7 cellular contexts compared by ENCODE assay signal in genomic region chr22:23435186-23435585, GRCh38.
DNase-seq lines count a peak whose midpoint lies in the region; FAIRE-seq and TF ChIP-seq lines count a peak whose summit lies in the region.
"Not testable (repeated sequence)": the region's sequence is repeated elsewhere in the genome, so short reads cannot be mapped to it uniquely, and the experiment has no call there.

No MANE protein-coding gene starts in this region.

- intact Hi-C loops in stomach (cut with DNase I; ENCODE audit: low total_unique reads): not testable (repeated sequence)

- H4K20me1 ChIP-seq in neural progenitor cell (ENCODE audit: low read depth): not testable (repeated sequence)

- H3K9me3 ChIP-seq in neural progenitor cell (ENCODE audit: low read depth); stomach: not testable (repeated sequence)

- H3K4me1 ChIP-seq in neural progenitor cell: peaks cover 21% of the 10 kb centered on the region
- peaks cover 3 to 15% (median 10%) of the 10 kb centered on the region in 4 donors for H3K4me1 ChIP-seq in stomach

- H3K4me3 Mint-ChIP-seq in nephron progenitor cell: peak overlapping the region; percentile 15
- H3K4me3 Mint-ChIP-seq in neural progenitor cell; osteocyte (ENCODE audit: unreplicated experiment): not testable (repeated sequence)

- not testable (repeated sequence) for TF ChIP-seq POLR2A in stomach (IDR thresholded peaks at IDR 0.05)

- peaks cover 74% of the 10 kb centered on the region for H3K4me1 Mint-ChIP-seq in nephron progenitor cell
- peaks cover 62% of the 10 kb centered on the region for H3K4me1 Mint-ChIP-seq in neural progenitor cell
- H3K4me1 Mint-ChIP-seq in osteocyte (ENCODE audit: unreplicated experiment): peaks cover 17% of the 10 kb centered on the region

- not testable (repeated sequence) for TF ChIP-seq EP300 in stomach (IDR thresholded peaks at IDR 0.05)

- H3K27ac ChIP-seq in coronary artery, neural progenitor cell, stomach: not testable (repeated sequence)

- H2AFZ ChIP-seq in neural progenitor cell (replicated peaks): not testable (repeated sequence)

- not testable (repeated sequence) for H3K27ac Mint-ChIP-seq in nephron progenitor cell; osteocyte (ENCODE audit: unreplicated experiment)
- H3K27ac Mint-ChIP-seq in neural progenitor cell: peak overlapping the region; percentile 14

- not testable (repeated sequence) for H3K9ac ChIP-seq in neural progenitor cell

- H3K79me2 ChIP-seq in neural progenitor cell (ENCODE audit: low read depth): not testable (repeated sequence)

- H3K27me3 Mint-ChIP-seq in nephron progenitor cell (ENCODE audit: low read depth, poor library complexity): not testable (repeated sequence)
- H3K27me3 Mint-ChIP-seq in neural progenitor cell (ENCODE audit: insufficient read depth, low read depth) (peaks cover 12% of the 10 kb centered on the region), osteocyte (ENCODE audit: unreplicated experiment) (peaks cover 11% of the 10 kb centered on the region)

- not testable (repeated sequence) for H3K4me3 ChIP-seq in bronchial epithelial cell (ENCODE audit: low read depth, low read length); coronary artery; neural progenitor cell; stomach

- DNase-seq in bronchial epithelial cell (ENCODE audit: low read depth); nephron progenitor cell; neural progenitor cell (ENCODE audit: low spot score); urothelium cell line (ENCODE audit: low spot score): not testable (repeated sequence)
- DNase-seq in coronary artery (ENCODE audit: low spot score) (peak; percentile 36), osteocyte (ENCODE audit: extremely low spot score, unreplicated experiment) (peak; percentile 76), stomach (peak; percentile 22)

- not testable (repeated sequence) for H3K36me3 ChIP-seq in bronchial epithelial cell (ENCODE audit: control insufficient read depth, insufficient read depth, low read length); neural progenitor cell; stomach

- peaks cover 40% of the 10 kb centered on the region for H3K36me3 Mint-ChIP-seq in nephron progenitor cell (ENCODE audit: low read depth)
- H3K36me3 Mint-ChIP-seq in neural progenitor cell; osteocyte (ENCODE audit: unreplicated experiment): not testable (repeated sequence)

- H3K9me3 Mint-ChIP-seq in nephron progenitor cell (peaks cover 41% of the 10 kb centered on the region), neural progenitor cell (peaks cover 27% of the 10 kb centered on the region)
- not testable (repeated sequence) for H3K9me3 Mint-ChIP-seq in osteocyte (ENCODE audit: unreplicated experiment)

- H3K27me3 ChIP-seq in bronchial epithelial cell (ENCODE audit: control insufficient read depth, insufficient read depth, low read length); neural progenitor cell; stomach: not testable (repeated sequence)

- TF ChIP-seq CTCF in bronchial epithelial cell (IDR thresholded peaks at IDR 0.05; ENCODE audit: insufficient read depth, low read length, severe bottlenecking); coronary artery (IDR thresholded peaks at IDR 0.05); nephron progenitor cell (IDR thresholded peaks at IDR 0.05); neural progenitor cell (IDR thresholded peaks at IDR 0.05); osteocyte (IDR thresholded peaks at IDR 0.05); stomach (IDR thresholded peaks at IDR 0.05): not testable (repeated sequence)

- WGBS in stomach, 5 donors: 88 to 97% (median 91%) methylated on average over 6 to 14 of the region's 16 CpGs

- FAIRE-seq in bronchial epithelial cell (lab: Jason Lieb, UNC): peak; percentile 23
- peak; percentile 62 for FAIRE-seq in urothelium cell line (lab: Jason Lieb, UNC)

- H3K4me2 ChIP-seq in neural progenitor cell: not testable (repeated sequence)

- H3F3A ChIP-seq in neural progenitor cell (ENCODE audit: low read depth): not testable (repeated sequence)
